ENCODE assay signal across 19 cellular contexts in the genomic region with DNA sequence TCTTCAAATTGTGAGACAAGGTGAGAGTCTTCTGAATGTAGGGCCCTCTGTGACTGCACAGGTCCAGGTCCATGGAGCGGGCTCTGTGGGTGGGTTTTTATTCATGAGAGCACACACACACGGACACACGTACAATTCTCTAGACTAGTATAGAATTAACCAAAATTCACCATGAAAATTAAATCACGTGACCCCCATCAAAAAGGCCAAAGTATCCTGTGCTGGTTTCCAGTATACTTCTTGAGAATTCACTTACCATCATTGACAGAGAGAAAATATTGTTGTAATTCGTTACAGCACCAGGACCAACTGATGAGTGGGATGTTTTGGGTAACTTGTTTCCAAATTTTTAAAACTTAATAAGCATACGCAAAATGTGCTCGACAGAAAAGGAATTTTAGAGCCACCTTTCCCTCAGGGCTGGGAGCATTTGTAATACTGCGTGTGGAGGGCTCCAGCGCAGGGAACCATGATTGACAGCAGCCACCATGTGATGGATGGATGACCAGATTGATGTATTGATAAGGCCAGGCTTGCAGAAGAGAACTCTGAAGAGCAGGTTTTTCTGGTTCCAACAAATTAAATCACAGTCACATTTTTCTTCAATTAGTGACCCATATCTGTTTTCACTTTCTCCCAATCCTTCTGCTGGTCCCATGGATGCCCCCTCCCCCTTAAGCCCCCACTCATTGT. TPM values are rescaled to one million over a fixed set of nuclear protein-coding genes. Genes with fewer than 3 reads are reported as not detected.
"Had no signal": no experiment of that assay in that cellular context is flagged by ENCODE, and none has a peak within 500 bp of the region (broad histone marks: within the 10 kb centered on the region; RNA-seq: fewer than 3 reads in every experiment).

No MANE protein-coding gene starts in this region.

- H3K36me3 ChIP-seq: brain microvascular endothelial cell, gastrocnemius medialis, left ventricle myocardium inferior, ovary, thyroid gland, vagina had no signal

- ATAC-seq: effector memory CD8-positive, alpha-beta T cell; gastrocnemius medialis had no signal

- H3K9me3 Mint-ChIP-seq: activated CD4-positive, alpha-beta memory T cell treated with anti-CD3 and anti-CD28 coated beads for 36 hours; activated naive CD8-positive, alpha-beta T cell treated with anti-CD3 and anti-CD28 coated beads for 36 hours; effector memory CD8-positive, alpha-beta T cell; neural crest cell had no signal

- DNase-seq: activated CD4-positive, alpha-beta memory T cell treated with anti-CD3 and anti-CD28 coated beads for 36 hours; activated CD4-positive, alpha-beta T cell treated with anti-CD3 and anti-CD28 coated beads for 1 hour; activated gamma-delta T cell; activated naive CD8-positive, alpha-beta T cell treated with anti-CD3 and anti-CD28 coated beads for 36 hours; activated T-cell treated with anti-CD3 and anti-CD28 coated beads, Interleukin-2, amount 50 U/mL, for 48 hours; brain microvascular endothelial cell; effector memory CD8-positive, alpha-beta T cell; gastrocnemius medialis; left ventricle myocardium inferior; ovary; retina; stimulated activated CD4-positive, alpha-beta T cell treated with anti-CD3 and anti-CD28 coated beads, Interleukin-15, amount 100 ng/mL, for 24 hours; stimulated activated CD4-positive, alpha-beta T cell treated with anti-CD3 and anti-CD28 coated beads, Interleukin-4, amount 100 ng/mL, for 4 hours; thyroid gland had no signal

- H3K27ac Mint-ChIP-seq: activated CD4-positive, alpha-beta memory T cell treated with anti-CD3 and anti-CD28 coated beads for 36 hours; activated naive CD8-positive, alpha-beta T cell treated with anti-CD3 and anti-CD28 coated beads for 36 hours; effector memory CD8-positive, alpha-beta T cell had no signal

- H3K27me3 Mint-ChIP-seq: activated naive CD8-positive, alpha-beta T cell treated with anti-CD3 and anti-CD28 coated beads for 36 hours had no signal

- H3K4me3 Mint-ChIP-seq: activated CD4-positive, alpha-beta memory T cell treated with anti-CD3 and anti-CD28 coated beads for 36 hours; activated naive CD8-positive, alpha-beta T cell treated with anti-CD3 and anti-CD28 coated beads for 36 hours; effector memory CD8-positive, alpha-beta T cell; neural crest cell had no signal

- H3K9me3 ChIP-seq: gastrocnemius medialis, left ventricle myocardium inferior, ovary, thyroid gland, vagina had no signal

- H3K27ac ChIP-seq: brain microvascular endothelial cell, epithelial cell of prostate, gastrocnemius medialis, left ventricle myocardium inferior, ovary, thyroid gland, vagina had no signal

- H3K4me3 ChIP-seq: gastrocnemius medialis, left ventricle myocardium inferior, ovary, thyroid gland, vagina had no signal

- H3K27me3 ChIP-seq: brain microvascular endothelial cell, gastrocnemius medialis, ovary, thyroid gland, vagina had no signal

- H3K36me3 Mint-ChIP-seq: activated CD4-positive, alpha-beta memory T cell treated with anti-CD3 and anti-CD28 coated beads for 36 hours; activated naive CD8-positive, alpha-beta T cell treated with anti-CD3 and anti-CD28 coated beads for 36 hours had no signal

RNA-seq across cellular contexts. Expression of a gene that starts 14.9 kb away (rescaled TPM):
- total RNA-seq: activated CD4-positive, alpha-beta memory T cell treated with anti-CD3 and anti-CD28 coated beads for 36 hours; activated naive CD8-positive, alpha-beta T cell treated with anti-CD3 and anti-CD28 coated beads for 36 hours; gastrocnemius medialis; left ventricle myocardium inferior; mesenteric fat pad; neural crest cell; ovary; vagina had no signal
- polyA plus RNA-seq: keratinocyte, ovary had no signal

RNA-seq across cellular contexts. Expression of a gene that starts 18.0 kb away (rescaled TPM):
- total RNA-seq: activated CD4-positive, alpha-beta memory T cell treated with anti-CD3 and anti-CD28 coated beads for 36 hours; neural crest cell had no signal
